Comparison of ENCODE assay signal across 8 cellular contexts in the genomic region with DNA sequence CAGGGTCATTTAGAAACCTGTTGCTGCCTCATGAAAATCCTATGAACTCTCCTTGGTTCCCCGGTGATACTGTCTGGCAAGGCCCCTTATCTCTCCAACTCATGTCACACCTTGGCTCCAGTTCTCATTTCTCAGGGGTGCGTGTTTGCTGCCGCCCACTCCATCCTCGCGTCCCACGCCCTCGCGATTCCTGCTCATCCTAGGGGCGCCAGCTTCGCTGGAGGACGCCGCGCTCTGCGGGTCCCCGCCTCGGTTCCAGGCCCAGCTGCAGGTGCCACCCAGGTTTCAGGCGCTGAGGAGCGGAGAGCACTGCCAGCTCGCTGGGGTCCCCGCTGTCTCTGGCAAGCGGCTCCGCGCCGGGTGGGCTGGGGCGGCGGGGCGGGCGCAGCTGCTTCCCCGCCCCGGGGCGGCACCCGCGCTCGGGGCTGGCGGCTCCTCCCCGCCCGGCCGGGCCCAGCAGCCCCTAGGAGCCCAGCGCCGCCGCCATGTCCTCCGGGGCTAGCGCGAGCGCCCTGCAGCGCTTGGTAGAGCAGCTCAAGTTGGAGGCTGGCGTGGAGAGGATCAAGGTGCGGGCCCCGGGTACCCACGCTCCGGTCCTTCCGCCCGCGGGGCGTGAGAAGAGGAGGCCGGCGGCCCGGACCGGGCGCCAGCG.
DNase-seq lines count a peak whose midpoint lies in the region; ATAC-seq lines count a peak whose summit lies in the region.

Gene GNG10 (plus strand): TSS at position 456 of the 652 bp plus-strand sequence. CDS start 30 bp downstream, at position 486.

- peak; percentile 52 to 76 for DNase-seq in NCI-H2081 (lab: John Stamatoyannopoulos, UW)
- no peak for DNase-seq in NCI-H2081 treated with DMSO at 0.1 percent for 48 hours (lab: John Stamatoyannopoulos, UW)
- peak; percentile 64 for DNase-seq in NCI-H146 (lab: John Stamatoyannopoulos, UW)
- peak; percentile 74 for DNase-seq in activated CD4-positive, CD25-positive, alpha-beta regulatory T cell treated with anti-CD3 and anti-CD28 coated beads, Interleukin-2, amount 50 U/mL, for 72 hours
- DNase-seq in cerebellar cortex (ENCODE audit: low spot score) = peak; percentile 35
- DNase-seq in kidney glomerular epithelial cell (lab: John Stamatoyannopoulos, UW) = peak; percentile 68
- peak; percentile 23 to 61 for DNase-seq in stimulated activated CD4-positive, alpha-beta T cell treated with anti-CD3 and anti-CD28 coated beads, Interleukin-15, amount 100 ng/mL, for 48 hours (ENCODE audit: low read depth in 2 of 2)

- peak; percentile 93 for ATAC-seq in HG02642 (IDR thresholded peaks at IDR 0.05; ENCODE audit: poor library complexity, unreplicated experiment)
